ENCODE assay signal across 8 cellular contexts in genomic region chr2:170751555-170751954, GRCh38. TPM values are rescaled to one million over a fixed set of nuclear protein-coding genes. Genes with fewer than 3 reads are reported as not detected.
"Had no signal": no experiment of that assay in that cellular context is flagged by ENCODE, and none has a peak within 500 bp of the region (broad histone marks: within the 10 kb centered on the region; RNA-seq: fewer than 3 reads in every experiment).

No MANE protein-coding gene starts in this region.

RNA-seq across cellular contexts. Expression of gene ERICH2, which starts 18.6 kb away (rescaled TPM):
- total RNA-seq: activated CD4-positive, alpha-beta T cell treated with anti-CD3 and anti-CD28 coated beads, Interleukin-2, amount 10 ng/mL, durations not matched to agents 24 days and 14 days; activated CD8-positive, alpha-beta T cell treated with anti-CD3 and anti-CD28 coated beads for 36 hours; activated T-cell treated with anti-CD3 and anti-CD28 coated beads, Interleukin-2, amount 50 U/mL, for 4 hours; M059J; T-helper 1 cell treated with Interleukin-12 subunit alpha and Interleukin-12 subunit beta and Interleukin-4 antibody, amounts not matched to agents 30 ng/mL and 1 ng/mL, for 36 hours; T-helper 2 cell treated with Interferon-gamma antibody and Interleukin-4, amounts not matched to agents 100 ng/mL and 5 ng/mL, for 36 hours had no signal

RNA-seq across cellular contexts. Expression of gene SP5, which starts 36.4 kb away (rescaled TPM):
- total RNA-seq: activated CD8-positive, alpha-beta T cell treated with anti-CD3 and anti-CD28 coated beads for 36 hours; activated T-cell treated with anti-CD3 and anti-CD28 coated beads, Interleukin-2, amount 50 U/mL, for 4 hours; bronchial epithelial cell; SJCRH30 had no signal
